In the genomic region with DNA sequence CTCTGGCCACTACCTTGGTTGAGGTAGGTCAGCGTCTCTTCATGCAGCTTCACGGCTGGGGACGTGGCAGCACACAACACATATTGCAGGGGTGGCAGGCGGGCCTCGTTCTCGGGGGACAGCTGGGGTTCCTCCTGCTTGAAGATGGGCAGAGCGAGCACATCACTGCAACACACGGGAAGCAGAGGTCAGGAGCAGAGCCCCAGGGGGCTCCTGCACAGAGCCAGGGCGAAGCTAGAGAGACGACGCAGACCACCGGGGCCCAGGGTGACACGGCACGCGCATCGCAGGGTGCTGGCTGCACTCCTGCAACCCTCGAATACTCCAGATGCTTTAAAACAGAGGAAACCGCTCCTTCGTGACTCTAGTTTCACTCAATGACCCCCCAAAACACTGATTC, we compare ENCODE assay signal across 18 cellular contexts. TPM values are rescaled to one million over a fixed set of nuclear protein-coding genes. Genes with fewer than 3 reads are reported as not detected.
DNase-seq lines count a peak whose midpoint lies in the region; ATAC-seq and TF ChIP-seq lines count a peak whose summit lies in the region.
"Had no signal": no experiment of that assay in that cellular context is flagged by ENCODE, and none has a peak within 500 bp of the region (broad histone marks: within the 10 kb centered on the region; RNA-seq: fewer than 3 reads in every experiment).

No MANE protein-coding gene starts in this region.

- TF ChIP-seq CTCF in GM13976 (IDR thresholded peaks at IDR 0.05; ENCODE audit: borderline replicate concordance, control extremely low read depth, extremely low read depth, insufficient read depth, missing control alignments) (no peak), epithelial cell of proximal tubule (conservative IDR thresholded peaks at IDR 0.05; ENCODE audit: low read depth, low read length) (no peak), osteoblast (IDR thresholded peaks at IDR 0.05; ENCODE audit: extremely low read depth, low read depth, low read length) (no peak), thyroid gland (IDR thresholded peaks at IDR 0.05) (no peak), BE2C (IDR thresholded peaks at IDR 0.05; ENCODE audit: low read depth, low read length) (no peak)

- H3K4me1 ChIP-seq in osteoblast (ENCODE audit: insufficient read depth, low read length) (no peaks in the 10 kb centered on the region), thyroid gland (peaks cover 5 to 21% of the 10 kb centered on the region in 2 donors), BE2C (no peaks in the 10 kb centered on the region)

- ATAC-seq in HG02678 (IDR thresholded peaks at IDR 0.05; ENCODE audit: unreplicated experiment) (no peak), GM21717 (IDR thresholded peaks at IDR 0.05; ENCODE audit: unreplicated experiment) (no peak)

- intact Hi-C loops in thyroid gland (cut with DNase I): loop anchor here (10.0 kb wide), 2 partner anchors 46 to 186 kb away; no protein-coding TSS in a partner anchor

- H3K4me3 ChIP-seq in epithelial cell of proximal tubule (ENCODE audit: low read depth, low read length): peak overlapping the region; percentile 81
- no peak overlapping the region for H3K4me3 ChIP-seq in osteoblast (ENCODE audit: insufficient read depth, low read length)
- H3K4me3 ChIP-seq in thyroid gland (replicated peaks in 1 of 3): no peak overlapping the region
- no peak overlapping the region for H3K4me3 ChIP-seq in BE2C (ENCODE audit: low read depth, low read length)
- H3K4me3 ChIP-seq: BLaER1 treated with 17β-estradiol and CSF1 and Interleukin-3, amounts not matched to agents 10 nM and 100 nM had no signal

- WGBS in thyroid gland, 2 donors: 91 to 96% methylated on average over 18 to 19 of the region's 19 CpGs

- H2AFZ ChIP-seq in osteoblast (ENCODE audit: low read length): no peak overlapping the region

- H3K9me3 ChIP-seq in osteoblast (ENCODE audit: low read depth, low read length) (no peaks in the 10 kb centered on the region), thyroid gland (no peaks in the 10 kb centered on the region), BE2C (no peaks in the 10 kb centered on the region)

- H3K79me2 ChIP-seq in osteoblast (ENCODE audit: insufficient read depth, low read length): no peaks in the 10 kb centered on the region

- H3K36me3 ChIP-seq in osteoblast (ENCODE audit: insufficient read depth, low read length): no peaks in the 10 kb centered on the region
- peaks cover 0 to 13% of the 10 kb centered on the region in 2 donors for H3K36me3 ChIP-seq in thyroid gland
- no peaks in the 10 kb centered on the region for H3K36me3 ChIP-seq in BE2C
- H3K36me3 ChIP-seq: BLaER1 treated with 17β-estradiol and CSF1 and Interleukin-3, amounts not matched to agents 10 nM and 100 nM had no signal

- no peak overlapping the region for H3K4me2 ChIP-seq in osteoblast (ENCODE audit: insufficient read depth, low read length)

- in situ Hi-C loops in GM13976 (cut with MboI; ENCODE audit: low sequenced_read_pairs, unreplicated experiment): no loop called here

- no peaks in the 10 kb centered on the region for H4K20me1 ChIP-seq in osteoblast (ENCODE audit: insufficient read depth, low read length)
- H4K20me1 ChIP-seq: BLaER1 treated with 17β-estradiol and CSF1 and Interleukin-3, amounts not matched to agents 10 nM and 100 nM had no signal

- DNase-seq in GM13976 (ENCODE audit: low spot score) (peak; percentile 22), epithelial cell of proximal tubule (ENCODE audit: low read depth) (no peak), osteoblast (ENCODE audit: insufficient read length, low spot score, missing footprints) (peak; percentile 23), thyroid gland (no peak), NOMO-1 treated with DMSO at 0.1 percent for 48 hours (lab: John Stamatoyannopoulos, UW; ENCODE audit: unreplicated experiment) (no peak), BE2C (no peak)
- DNase-seq: CD4-positive, alpha-beta T cell; COR-L47; DMS153; DND-41; GOT3; H7; HCEC 1CT had no signal

- H3K27ac ChIP-seq in osteoblast (ENCODE audit: low read depth, low read length): no peak overlapping the region
- H3K27ac ChIP-seq in thyroid gland: peak overlapping the region in 2 of 3 donors; percentile 82 to 90
- H3K27ac ChIP-seq: BLaER1 treated with 17β-estradiol and CSF1 and Interleukin-3, amounts not matched to agents 10 nM and 100 nM had no signal

- H3K27me3 ChIP-seq in osteoblast (ENCODE audit: insufficient read depth, low read length) (peaks cover 46% of the 10 kb centered on the region), thyroid gland (no peaks in the 10 kb centered on the region), BE2C (peaks cover 13% of the 10 kb centered on the region)

- TF ChIP-seq POLR2A in thyroid gland (IDR thresholded peaks at IDR 0.05): no peak

RNA-seq across cellular contexts. Expression of gene TFCP2L1, which starts 3.9 kb away (rescaled TPM):
- total RNA-seq in epithelial cell of proximal tubule (6.5 and 12.3 TPM in 2 replicates), osteoblast (under 0.01 TPM in 1 of 2 replicates, not detected in the other), thyroid gland (100 to 1,000 TPM in 3 of 4 donors, 10 to 100 TPM in 1; 97.4 to 188 (median 146) TPM)
- 0.25 TPM for polyA plus RNA-seq in BE2C (2012; ENCODE audit: insufficient read depth, insufficient read length, low read depth)
- total RNA-seq: B cell had no signal
- polyA plus RNA-seq: AG04450 had no signal

Comparison
In these comparisons a context has a peak if more than half of its experiments do, and no peak if none do; other contexts are left out.
1. DNase-seq: peak in GM13976 (single experiment) and osteoblast (single experiment); none in epithelial cell of proximal tubule (single experiment), thyroid gland (0 of 2), NOMO-1 treated with DMSO at 0.1 percent for 48 hours (single experiment) and BE2C (single experiment).